In the genomic region with DNA sequence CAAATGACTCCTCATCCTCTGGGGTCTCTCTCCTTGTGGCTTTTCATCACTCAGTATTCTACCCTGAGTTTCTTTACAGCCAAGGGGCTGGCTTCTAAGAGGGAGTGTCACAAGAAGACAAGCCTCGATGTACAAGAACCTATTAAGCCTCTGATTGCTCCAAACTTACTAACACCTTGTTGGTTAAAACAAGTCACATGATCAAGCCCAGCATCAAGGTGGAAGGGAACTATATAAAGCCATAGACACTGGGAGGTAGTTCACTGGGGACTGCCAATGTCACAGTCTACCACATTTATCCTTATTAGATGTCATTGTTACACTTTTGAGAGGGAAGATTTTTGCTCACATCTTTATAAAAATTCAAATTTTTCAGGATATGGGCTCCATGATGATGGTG, we compare ENCODE assay signal across 24 cellular contexts. TPM values are rescaled to one million over a fixed set of nuclear protein-coding genes. Genes with fewer than 3 reads are reported as not detected.
DNase-seq lines count a peak whose midpoint lies in the region; ATAC-seq, FAIRE-seq and TF ChIP-seq lines count a peak whose summit lies in the region.
"Had no signal": no experiment of that assay in that cellular context is flagged by ENCODE, and none has a peak within 500 bp of the region (broad histone marks: within the 10 kb centered on the region; RNA-seq: fewer than 3 reads in every experiment).

No MANE protein-coding gene starts in this region.

- no peak overlapping the region for H3K4me2 ChIP-seq in A549
- no peak overlapping the region for H3K4me2 ChIP-seq in H1 (ENCODE audit: insufficient read depth in 1 of 2, low read depth in 2 of 2, low read length in 2 of 2)
- H3K4me2 ChIP-seq in mesenchymal stem cell (ENCODE audit: low read length, poor library complexity, severe bottlenecking): no peak overlapping the region

- POLR2A ChIA-PET in A549 (lab: Yijun Ruan, JAX): no interaction called here
- POLR2A ChIA-PET in H1 (lab: Charles Lee; ENCODE audit: partially characterized antibody): interaction anchor here (1.5 to 13.5 kb wide), 3 partner anchors 9 to 22 kb away, joined by 4 to 311 read pairs (median 6); a partner anchor contains a TSS

- no peak overlapping the region for H3K4ac ChIP-seq in H1 (replicated peaks; ENCODE audit: insufficient read length, low read depth, low read length)
- peak overlapping the region in 1 of 2 experiments; percentile 53 for H3K4ac ChIP-seq in mesenchymal stem cell (ENCODE audit: low read depth in 1 of 2, low read length in 2 of 2)

- CTCF ChIA-PET in A549 (lab: Yijun Ruan, JAX) (interaction anchor here (1.2 to 5.7 kb wide), 4 partner anchors 15 to 296 kb away, joined by 4 to 22 read pairs (median 6); a partner anchor contains a TSS), H1 (lab: Charles Lee; ENCODE audit: partially characterized antibody) (interaction anchor here (1.0 to 2.9 kb wide), 6 partner anchors 8 to 89 kb away, joined by 4 to 13 read pairs (median 8); no protein-coding TSS in a partner anchor)

- no peak for TF ChIP-seq RAD21 in A549 (conservative IDR thresholded peaks at IDR 0.05 in 1 of 2, IDR thresholded peaks at IDR 0.05 in 1 of 2)
- TF ChIP-seq RAD21 in Ishikawa (IDR thresholded peaks at IDR 0.05; ENCODE audit: low read depth): no peak
- no peak for TF ChIP-seq RAD21 in H1 (IDR thresholded peaks at IDR 0.05 in 1 of 2, conservative IDR thresholded peaks at IDR 0.05 in 1 of 2; ENCODE audit: low read depth in 2 of 2, low read length in 2 of 2)

- WGBS in A549 (ENCODE audit: missing lambda C conversion rate): 94% methylated on average over 1 of the region's 1 CpG
- 85% methylated on average over 1 of the region's 1 CpG; no CpG with 5 or more reads in 1 of the 2 experiments for WGBS in H1 (ENCODE audit: extremely low coverage in 1 of 2, insufficient coverage in 1 of 2, insufficient read length in 1 of 2, insufficient replicate concordance in 2 of 2, low coverage in 1 of 2, low lambda C conversion rate in 2 of 2, missing lambda C conversion rate in 1 of 2), 2 experiments
- 100% methylated on average over 1 of the region's 1 CpG for WGBS in mesenchymal stem cell
- 64 to 86% (median 78%) methylated on average over 1 of the region's 1 CpG for WGBS in adrenal gland, 4 donors

- no peaks in the 10 kb centered on the region for H4K20me1 ChIP-seq in H1 (replicated peaks in 1 of 2; ENCODE audit: control insufficient read depth in 1 of 2, insufficient read depth in 2 of 2, low read length in 2 of 2)
- H4K20me1 ChIP-seq: BLaER1 treated with 17β-estradiol and CSF1 and Interleukin-3, amounts not matched to agents 10 nM and 100 nM had no signal

- FAIRE-seq in A549 (lab: Jason Lieb, UNC) (no peak), H1 (lab: Jason Lieb, UNC) (no peak)
- FAIRE-seq: A204.1, D721Med, GM12892 had no signal

- H3K14ac ChIP-seq in H1 (ENCODE audit: insufficient read length): no peak overlapping the region
- H3K14ac ChIP-seq in mesenchymal stem cell (ENCODE audit: low read length in 2 of 2): no peak overlapping the region

- H3K27me3 ChIP-seq in H1 (replicated peaks in 1 of 4; ENCODE audit: control insufficient read depth in 3 of 4, extremely low read depth in 1 of 4, insufficient read depth in 3 of 4, low read length in 3 of 4) (no peaks in the 10 kb centered on the region; a peak in 1 of 7 replicates), mesenchymal stem cell (ENCODE audit: control insufficient read depth in 1 of 2, insufficient read depth in 1 of 2, low read length in 2 of 2) (no peaks in the 10 kb centered on the region), adrenal gland (no peaks in the 10 kb centered on the region)
- H3K27me3 ChIP-seq: BE2C; BLaER1 treated with 17β-estradiol and CSF1 and Interleukin-3, amounts not matched to agents 10 nM and 100 nM had no signal

- no peak overlapping the region for H2BK5ac ChIP-seq in H1 (ENCODE audit: low read depth, low read length)
- H2BK5ac ChIP-seq in mesenchymal stem cell (ENCODE audit: low read depth, low read length, poor library complexity, severe bottlenecking): no peak overlapping the region

- H3K9me3 ChIP-seq in A549 (no peaks in the 10 kb centered on the region), H1 (ENCODE audit: insufficient read depth in 2 of 2, low read depth in 1 of 2, low read length in 1 of 2) (0 out of 4 replicates have a peak, but pooled peaks cover 0 to 2% of the 10 kb centered on the region in 2 experiments), mesenchymal stem cell (ENCODE audit: control insufficient read depth, low read length) (no peaks in the 10 kb centered on the region), adrenal gland (replicated peaks in 1 of 3) (no peaks in the 10 kb centered on the region)
- H3K9me3 ChIP-seq: BE2C had no signal

- no peak for ATAC-seq in A549

- H4K91ac ChIP-seq in H1 (replicated peaks; ENCODE audit: insufficient read length, low read length): no peak overlapping the region
- H4K91ac ChIP-seq in mesenchymal stem cell (ENCODE audit: low read length): no peak overlapping the region

- TF ChIP-seq EP300 in A549 (IDR thresholded peaks at IDR 0.05): no peak
- no peak for TF ChIP-seq EP300 in Ishikawa (IDR thresholded peaks at IDR 0.05; ENCODE audit: borderline replicate concordance)
- TF ChIP-seq EP300 in H1 (IDR thresholded peaks at IDR 0.05; ENCODE audit: borderline replicate concordance in 1 of 2, low read depth in 2 of 2, low read length in 2 of 2): no peak

- TF ChIP-seq POLR2A in A549 (IDR thresholded peaks at IDR 0.05; ENCODE audit: low read length) (no peak), H1 (IDR thresholded peaks at IDR 0.05; ENCODE audit: control extremely low read depth in 1 of 2, low read depth in 2 of 2, low read length in 2 of 2) (no peak), adrenal gland (IDR thresholded peaks at IDR 0.05) (no peak)

- H3K9ac ChIP-seq in H1 (replicated peaks in 1 of 4; ENCODE audit: extremely low read depth in 1 of 4, low read depth in 3 of 4, low read length in 3 of 4) (no peak overlapping the region), mesenchymal stem cell (ENCODE audit: low read length) (no peak overlapping the region)
- H3K9ac ChIP-seq: BLaER1 treated with 17β-estradiol and CSF1 and Interleukin-3, amounts not matched to agents 10 nM and 100 nM had no signal

- H3K56ac ChIP-seq in H1 (replicated peaks; ENCODE audit: insufficient read length, low read depth, low read length): no peak overlapping the region

- no peak overlapping the region for H2AK5ac ChIP-seq in H1 (ENCODE audit: low read depth, low read length)
- H2AK5ac ChIP-seq in mesenchymal stem cell (ENCODE audit: low read length, severe bottlenecking): peak overlapping the region; percentile 79

- H4K5ac ChIP-seq in H1 (ENCODE audit: insufficient read length, low read depth, low read length): no peak overlapping the region

- H3K79me1 ChIP-seq in H1 (ENCODE audit: low read depth, low read length) (no peaks in the 10 kb centered on the region), mesenchymal stem cell (replicated peaks; ENCODE audit: low read length, poor library complexity, severe bottlenecking) (no peaks in the 10 kb centered on the region)

- no peak for DNase-seq in A549 (ENCODE audit: low read depth in 1 of 2, low spot score in 1 of 2)
- DNase-seq in H1 (ENCODE audit: low read depth in 1 of 2, low spot score in 2 of 2): no peak
- no peak for DNase-seq in mesenchymal stem cell
- DNase-seq in amniotic stem cell (lab: John Stamatoyannopoulos, UW): no peak
- no peak for DNase-seq in adrenal gland
- no peak for DNase-seq in NCI-H2227 treated with DMSO at 0.1 percent for 48 hours (lab: John Stamatoyannopoulos, UW)
- DNase-seq: ACHN; AML-193; BE2C; CD4-positive, alpha-beta T cell; CD8-positive, alpha-beta memory T cell; DMS 273 treated with DMSO at 0.1 percent for 48 hours; DMS79; GF-D8; GOT3; H7; HCEC 1CT had no signal

- peaks cover 2% of the 10 kb centered on the region for H3K23me2 ChIP-seq in H1 (ENCODE audit: low read depth, low read length)

- H3K4me1 ChIP-seq in A549 (peaks cover 48% of the 10 kb centered on the region), H1 (replicated peaks in 1 of 4; ENCODE audit: control insufficient read depth in 3 of 4, insufficient read depth in 4 of 4, low read length in 3 of 4) (peaks cover 9 to 19% (median 14%) of the 10 kb centered on the region in 4 experiments), mesenchymal stem cell (ENCODE audit: control insufficient read depth, insufficient read depth, low read depth, low read length) (peaks cover 27% of the 10 kb centered on the region), adrenal gland (replicated peaks in 1 of 2) (no peaks in the 10 kb centered on the region)
- H3K4me1 ChIP-seq: BE2C had no signal

- H2BK20ac ChIP-seq in H1 (ENCODE audit: low read length): peak overlapping the region; percentile 15; the same call in 1 of the 2 replicates

- TF ChIP-seq CTCF in A549 (IDR thresholded peaks at IDR 0.05) (no peak), H1 (IDR thresholded peaks at IDR 0.05; ENCODE audit: control extremely low read depth in 1 of 3, insufficient read depth in 1 of 3, low read depth in 1 of 3, low read length in 3 of 3) (no peak), adrenal gland (IDR thresholded peaks at IDR 0.05) (no peak)

- peak overlapping the region; percentile 91 to 92; a peak in 5 of 6 replicates for H3K27ac ChIP-seq in A549
- no peak overlapping the region for H3K27ac ChIP-seq in H1 (ENCODE audit: low read depth, low read length)
- peak overlapping the region; percentile 1 for H3K27ac ChIP-seq in mesenchymal stem cell (ENCODE audit: low read length, poor library complexity, severe bottlenecking)
- no peak overlapping the region for H3K27ac ChIP-seq in adrenal gland
- H3K27ac ChIP-seq: 22Rv1; BLaER1 treated with 17β-estradiol and CSF1 and Interleukin-3, amounts not matched to agents 10 nM and 100 nM had no signal

- H4K8ac ChIP-seq in H1 (ENCODE audit: extremely low read depth, insufficient read depth, low read length) (no peak overlapping the region), mesenchymal stem cell (ENCODE audit: low read length) (no peak overlapping the region)

- intact Hi-C loops in adrenal gland (cut with DNase I): no loop called here

- no peak overlapping the region for H2BK120ac ChIP-seq in H1 (replicated peaks; ENCODE audit: low read depth, low read length)
- no peak overlapping the region for H2BK120ac ChIP-seq in mesenchymal stem cell (ENCODE audit: low read depth, low read length)

- H2BK12ac ChIP-seq in H1 (ENCODE audit: low read depth, low read length) (0 out of 2 replicates have a peak overlapping the region, but pooled peaks have one; percentile 32), mesenchymal stem cell (ENCODE audit: low read length in 2 of 2) (peak overlapping the region in 1 of 2 experiments; percentile 38)

- H2AFZ ChIP-seq in H1 (ENCODE audit: low read length) (no peak overlapping the region), mesenchymal stem cell (ENCODE audit: low read depth, low read length) (no peak overlapping the region)

- H3K23ac ChIP-seq in H1 (ENCODE audit: insufficient read length) (no peak overlapping the region), mesenchymal stem cell (ENCODE audit: low read length in 2 of 2) (no peak overlapping the region)

- no peak overlapping the region for H3K4me3 ChIP-seq in A549
- H3K4me3 ChIP-seq in H1 (ENCODE audit: extremely low read depth in 1 of 4, insufficient read depth in 2 of 4, low read depth in 3 of 4, low read length in 4 of 4): no peak overlapping the region
- no peak overlapping the region for H3K4me3 ChIP-seq in mesenchymal stem cell (ENCODE audit: insufficient read depth in 1 of 2, low read depth in 1 of 2, low read length in 2 of 2)
- H3K4me3 ChIP-seq in adrenal gland: no peak overlapping the region
- H3K4me3 ChIP-seq: BLaER1 treated with 17β-estradiol and CSF1 and Interleukin-3, amounts not matched to agents 10 nM and 100 nM had no signal

- no peak overlapping the region for H3K18ac ChIP-seq in H1 (ENCODE audit: extremely low read depth, low read length)
- H3K18ac ChIP-seq in mesenchymal stem cell (ENCODE audit: low read depth in 1 of 2, low read length in 2 of 2): peak overlapping the region in 1 of 2 experiments; percentile 17

- no peaks in the 10 kb centered on the region for H3K79me2 ChIP-seq in H1 (ENCODE audit: control insufficient read depth in 1 of 2, insufficient read depth in 2 of 2, low read length in 2 of 2)

- no peak overlapping the region for H2BK15ac ChIP-seq in H1 (ENCODE audit: low read length)
- no peak overlapping the region for H2BK15ac ChIP-seq in mesenchymal stem cell (ENCODE audit: low read depth, poor library complexity, severe bottlenecking)

- H3K36me3 ChIP-seq in H1 (ENCODE audit: control insufficient read depth in 2 of 4, insufficient read depth in 4 of 4, low read length in 3 of 4): no peaks in the 10 kb centered on the region
- no peaks in the 10 kb centered on the region for H3K36me3 ChIP-seq in mesenchymal stem cell (ENCODE audit: control insufficient read depth in 1 of 2, insufficient read depth in 2 of 2, low read depth in 1 of 2, low read length in 2 of 2)
- no peaks in the 10 kb centered on the region for H3K36me3 ChIP-seq in adrenal gland (replicated peaks in 1 of 2)
- H3K36me3 ChIP-seq: BE2C; BLaER1 treated with 17β-estradiol and CSF1 and Interleukin-3, amounts not matched to agents 10 nM and 100 nM had no signal

RNA-seq across cellular contexts. Expression of a gene that starts 24.0 kb away (rescaled TPM):
- polyA plus RNA-seq in A549 (2011; rRNA removed): 46.5 and 57.2 TPM in 2 replicates
- 82.1 and 97.6 TPM in 2 replicates for polyA plus RNA-seq in A549 (2012; cell fraction: cytosol; rRNA removed)
- polyA plus RNA-seq in A549 (2012; cell fraction: nucleus; rRNA removed): 197 and 256 TPM in 2 replicates
- polyA plus RNA-seq in A549 (2017; fragmentation: RNase III; extraction: RNeasy Plus Mini Kit Qiagen cat#74134 plus additional on column Dnase treatment): 58.1 to 90.6 TPM (median 62.5 TPM) in 3 replicates
- 31.6 and 37.0 TPM in 2 replicates for polyA minus RNA-seq in A549 (2011; rRNA and poly(A)+ RNA removed)
- total RNA-seq in H1 (2021; fragmentation: NEBNext Ultra II Directional; extraction: Animal tissue kit (Norgen Biotek cat#: 25700)): 108 and 113 TPM in 2 replicates
- 19.1 and 29.7 TPM in 2 replicates for polyA plus RNA-seq in H1 (2011; rRNA removed)
- 36.4 TPM for polyA plus RNA-seq in H1 (2011; cell fraction: cytosol; rRNA removed)
- polyA plus RNA-seq in H1 (2011; cell fraction: nucleus; rRNA removed): 106 TPM
- 58.2 to 88.4 TPM (median 74.4 TPM) in 4 replicates for polyA plus RNA-seq in H1 (2012, experiment 1 of 2)
- 84.1 TPM for polyA plus RNA-seq in H1 (2012, experiment 2 of 2)
- 122 TPM for polyA plus RNA-seq in H1 (2013, experiment 1 of 2)
- 139 TPM for polyA plus RNA-seq in H1 (2013, experiment 2 of 2)
- 18.3 and 33.7 TPM in 2 replicates for polyA minus RNA-seq in H1 (2011; rRNA and poly(A)+ RNA removed)
- 37.7 TPM for polyA minus RNA-seq in H1 (2011; cell fraction: cytosol; rRNA and poly(A)+ RNA removed)
- 109 TPM for polyA minus RNA-seq in H1 (2011; cell fraction: nucleus; rRNA and poly(A)+ RNA removed)
- 408 TPM for polyA plus RNA-seq in mesenchymal stem cell (2013, experiment 1 of 2)
- 395 TPM for polyA plus RNA-seq in mesenchymal stem cell (2013, experiment 2 of 2)
- total RNA-seq in adrenal gland: 100 to 1,000 TPM in 2 of 8 donors, 10 to 100 TPM in 6; 17.1 to 152 (median 43.6) TPM
- 100 to 1,000 TPM in 1 of 3 donors, 10 to 100 TPM in 2; 64.6 to 125 (median 90.4) TPM for polyA plus RNA-seq in adrenal gland
- total RNA-seq: CD4-positive, alpha-beta T cell had no signal
- polyA plus RNA-seq: CD14-positive monocyte; CD8-positive, alpha-beta memory T cell had no signal

Comparison
In these comparisons a context has a peak if more than half of its experiments do, and no peak if none do; other contexts are left out.
1. H3K27ac ChIP-seq: peak in A549 (2 of 2) and mesenchymal stem cell (single experiment); none in H1 (single experiment) and adrenal gland (0 of 5).